In the genomic region with DNA sequence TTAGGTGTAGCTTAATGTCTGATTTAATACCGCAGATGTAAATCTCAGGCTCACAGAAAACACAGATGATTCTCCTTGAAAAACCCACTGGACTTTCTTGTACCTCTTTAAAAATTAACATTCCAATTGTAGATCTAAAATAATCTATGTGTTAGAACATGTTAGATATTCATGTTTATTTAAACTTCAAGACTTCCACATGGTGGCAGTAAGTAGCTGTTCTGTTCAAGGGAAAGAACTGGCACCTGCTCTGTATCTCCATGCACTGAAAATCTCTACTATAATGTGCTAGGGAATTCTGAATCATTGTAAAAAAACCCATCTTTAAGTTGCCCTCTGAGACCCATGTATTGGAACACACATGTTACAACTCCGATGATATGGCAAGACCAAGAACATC, we compare ENCODE assay signal across 10 cellular contexts.
A peak's percentile ranks its signal among the peaks of the same experiment; 100 is the strongest.
DNase-seq lines count a peak whose midpoint lies in the region; ATAC-seq, FAIRE-seq and TF ChIP-seq lines count a peak whose summit lies in the region.
"Had no signal": no experiment of that assay in that cellular context is flagged by ENCODE, and none has a peak within 500 bp of the region (broad histone marks: within the 10 kb centered on the region; RNA-seq: fewer than 3 reads in every experiment).

No MANE protein-coding gene starts in this region.

- no peaks in the 10 kb centered on the region for H3K79me2 ChIP-seq in SK-N-SH (ENCODE audit: insufficient read depth)

- no peak for TF ChIP-seq EP300 in SK-N-SH (IDR thresholded peaks at IDR 0.05; ENCODE audit: borderline replicate concordance in 1 of 2, low read depth in 1 of 2, low read length in 1 of 2)

- POLR2A ChIA-PET in SK-N-SH (lab: Yijun Ruan, JAX), result no interaction called here

- no peak overlapping the region for H3K9ac ChIP-seq in SK-N-SH

- H3K4me1 ChIP-seq in SK-N-SH (ENCODE audit: control insufficient read depth in 1 of 2, insufficient read depth in 2 of 2, low read depth in 1 of 2, low read length in 1 of 2) (no peaks in the 10 kb centered on the region), adrenal gland (replicated peaks in 1 of 2) (no peaks in the 10 kb centered on the region), small intestine (ENCODE audit: control insufficient read depth in 2 of 2, insufficient read depth in 1 of 2, low read depth in 1 of 2, low read length in 1 of 2) (no peaks in the 10 kb centered on the region)

- H3K27ac ChIP-seq in SK-N-SH (ENCODE audit: low read depth in 2 of 2, low read length in 1 of 2), result no peak overlapping the region
- H3K27ac ChIP-seq in adrenal gland, result no peak overlapping the region
- no peak overlapping the region for H3K27ac ChIP-seq in small intestine (ENCODE audit: low read depth in 1 of 2, low read length in 1 of 2)
- no peak overlapping the region for H3K27ac ChIP-seq in coronary artery

- in situ Hi-C loops in ACHN (cut with HindIII; ENCODE audit: low pct_ligation_motif_present, low pct_unique_long_range_greater_than_20kb, low sequenced_read_pairs), result no loop called here

- peak; percentile 54 for TF ChIP-seq RAD21 in SK-N-SH (IDR thresholded peaks at IDR 0.05; ENCODE audit: low read length)

- ATAC-seq in HG02759 (IDR thresholded peaks at IDR 0.05; ENCODE audit: unreplicated experiment), result no peak

- no peak for FAIRE-seq in small intestine (lab: Jason Lieb, UNC)

- H3K36me3 ChIP-seq in SK-N-SH (replicated peaks in 1 of 2; ENCODE audit: control insufficient read depth in 1 of 2, insufficient read depth in 2 of 2, low read length in 1 of 2) (no peaks in the 10 kb centered on the region), adrenal gland (replicated peaks in 1 of 2) (no peaks in the 10 kb centered on the region), small intestine (ENCODE audit: control insufficient read depth in 2 of 2, insufficient read depth in 2 of 2, low read length in 2 of 2) (no peaks in the 10 kb centered on the region)

- H3K9me2 ChIP-seq in SK-N-SH, result no peaks in the 10 kb centered on the region

- no peak for TF ChIP-seq POLR2A in adrenal gland (IDR thresholded peaks at IDR 0.05)

- no peaks in the 10 kb centered on the region for H3K27me3 ChIP-seq in SK-N-SH (ENCODE audit: insufficient read depth)
- no peaks in the 10 kb centered on the region for H3K27me3 ChIP-seq in adrenal gland
- no peaks in the 10 kb centered on the region for H3K27me3 ChIP-seq in small intestine (ENCODE audit: control insufficient read depth in 2 of 2, insufficient read depth in 2 of 2, low read length in 2 of 2)

- CTCF ChIA-PET in SK-N-SH (lab: Yijun Ruan, JAX), result interaction anchor here (0.6 kb wide), 1 partner anchor 1179 kb away, joined by 4 read pairs; no protein-coding TSS in a partner anchor

- H3K9me3 ChIP-seq in SK-N-SH, result no peaks in the 10 kb centered on the region
- no peaks in the 10 kb centered on the region for H3K9me3 ChIP-seq in adrenal gland (replicated peaks in 1 of 3)
- no peaks in the 10 kb centered on the region for H3K9me3 ChIP-seq in small intestine (ENCODE audit: control insufficient read depth, low read depth)

- TF ChIP-seq CTCF in SK-N-SH (IDR thresholded peaks at IDR 0.05) (peak; percentile 58), adrenal gland (IDR thresholded peaks at IDR 0.05) (no peak), coronary artery (IDR thresholded peaks at IDR 0.05) (no peak)

- H3K4me3 ChIP-seq in SK-N-SH (ENCODE audit: low read depth in 2 of 2, low read length in 1 of 2) (no peak overlapping the region), adrenal gland (no peak overlapping the region), small intestine (ENCODE audit: low read depth in 1 of 2, low read length in 2 of 2) (no peak overlapping the region), coronary artery (no peak overlapping the region)

- H2AFZ ChIP-seq in SK-N-SH (ENCODE audit: low read depth), result no peak overlapping the region

- no peaks in the 10 kb centered on the region for H3F3A ChIP-seq in SK-N-SH (replicated peaks; ENCODE audit: insufficient read depth)

- DNase-seq in ACHN (peak; percentile 21), HT1080 (ENCODE audit: low read depth) (peak; percentile 37), SK-N-SH (peak; percentile 1), inferior parietal cortex (ENCODE audit: extremely low spot score) (peak; percentile 40), adrenal gland (no peak), small intestine (no peak), coronary artery (ENCODE audit: low spot score) (no peak)
- DNase-seq: Calu3, NCI-H2029 had no signal

- H3K4me2 ChIP-seq in SK-N-SH, result no peak overlapping the region

- H4K20me1 ChIP-seq in SK-N-SH (ENCODE audit: insufficient read depth), result no peaks in the 10 kb centered on the region

- intact Hi-C loops in adrenal gland (cut with DNase I), result no loop called here

- WGBS in SK-N-SH (ENCODE audit: low lambda C conversion rate), result 7% methylated on average over 2 of the region's 2 CpGs
- 72 to 88% (median 77%) methylated on average over 2 of the region's 2 CpGs for WGBS in adrenal gland, 4 donors
- 86 to 89% (median 89%) methylated on average over 2 of the region's 2 CpGs for WGBS in small intestine, 3 donors

TF ChIP-seq in SK-N-SH, 30 proteins besides CTCF, POLR2A, EP300 and RAD21:
- TF ChIP-seq, protein P1, sequence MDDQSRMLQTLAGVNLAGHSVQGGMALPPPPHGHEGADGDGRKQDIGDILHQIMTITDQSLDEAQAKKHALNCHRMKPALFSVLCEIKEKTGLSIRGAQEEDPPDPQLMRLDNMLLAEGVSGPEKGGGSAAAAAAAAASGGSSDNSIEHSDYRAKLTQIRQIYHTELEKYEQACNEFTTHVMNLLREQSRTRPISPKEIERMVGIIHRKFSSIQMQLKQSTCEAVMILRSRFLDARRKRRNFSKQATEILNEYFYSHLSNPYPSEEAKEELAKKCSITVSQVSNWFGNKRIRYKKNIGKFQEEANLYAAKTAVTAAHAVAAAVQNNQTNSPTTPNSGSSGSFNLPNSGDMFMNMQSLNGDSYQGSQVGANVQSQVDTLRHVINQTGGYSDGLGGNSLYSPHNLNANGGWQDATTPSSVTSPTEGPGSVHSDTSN (IDR thresholded peaks at IDR 0.05), result no peak
- TF ChIP-seq TCF12 (IDR thresholded peaks at IDR 0.05) (no peak), SMC3 (IDR thresholded peaks at IDR 0.05; ENCODE audit: low read depth, low read length) (peak; percentile 24; the same call in 1 of the 2 replicates)

Comparison
In these comparisons a context has a peak if more than half of its experiments do, and no peak if none do; other contexts are left out.
1. DNase-seq: peak in ACHN (single experiment), HT1080 (single experiment), SK-N-SH (single experiment) and inferior parietal cortex (single experiment); none in adrenal gland (0 of 7), small intestine (single experiment) and coronary artery (single experiment).